ENCODE assay signal across 9 cellular contexts in the genomic region with DNA sequence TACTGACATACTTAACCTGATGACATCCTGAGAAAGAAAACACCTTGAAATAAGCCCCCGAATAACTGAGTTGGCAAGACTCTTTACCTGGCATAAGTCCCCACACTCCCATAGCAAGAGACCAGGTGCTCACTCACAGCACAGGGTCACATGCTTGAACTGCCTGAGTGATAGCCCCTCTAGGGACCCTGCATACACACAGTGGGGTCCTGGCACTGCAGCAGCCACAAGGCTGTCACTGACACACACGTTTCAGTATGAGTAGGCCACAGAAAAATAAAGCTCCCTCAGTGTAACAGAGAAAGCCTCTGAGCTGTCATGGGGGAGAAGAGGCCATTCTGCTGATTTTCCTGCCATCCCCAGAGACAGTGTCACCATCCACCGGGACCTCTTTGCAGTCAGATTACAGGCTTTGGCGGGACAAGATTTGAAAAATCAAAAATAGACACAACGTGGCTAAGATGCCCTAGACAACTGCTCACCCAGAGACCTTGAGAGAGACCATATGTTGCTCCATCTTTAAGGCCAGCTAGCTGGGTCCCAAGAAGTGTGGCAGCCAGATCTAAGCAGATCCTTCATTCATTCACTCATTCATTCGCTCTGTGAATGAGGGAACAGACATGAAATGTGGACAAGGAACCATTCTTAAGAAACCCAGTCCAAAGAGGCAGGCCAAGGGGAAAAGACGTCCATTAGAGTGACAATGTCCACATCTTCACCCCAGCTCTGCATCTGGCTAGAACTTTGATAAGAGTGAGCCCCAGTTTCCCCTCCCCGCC. TPM values are rescaled to one million over a fixed set of nuclear protein-coding genes. Genes with fewer than 3 reads are reported as not detected.
DNase-seq lines count a peak whose midpoint lies in the region; ATAC-seq and TF ChIP-seq lines count a peak whose summit lies in the region.
"Had no signal": no experiment of that assay in that cellular context is flagged by ENCODE, and none has a peak within 500 bp of the region (broad histone marks: within the 10 kb centered on the region; RNA-seq: fewer than 3 reads in every experiment).

No MANE protein-coding gene starts in this region.

- H3K27ac ChIP-seq in A673 (ENCODE audit: low read depth, low read length, poor library complexity, severe bottlenecking) (peak overlapping the region; percentile 82), SU-DHL-6 (ENCODE audit: low read depth, low read length) (peak overlapping the region; percentile 14), spleen (no peak overlapping the region)

- peaks cover 5% of the 10 kb centered on the region; the same call in 1 of the 2 replicates for H3K79me2 ChIP-seq in SU-DHL-6 (ENCODE audit: insufficient read depth, low read length)

- peak overlapping the region; percentile 48 for H3K4me2 ChIP-seq in SU-DHL-6 (ENCODE audit: low read depth, low read length, poor library complexity, severe bottlenecking)

- H2AFZ ChIP-seq in SU-DHL-6 (ENCODE audit: low read depth, low read length, severe bottlenecking): no peak overlapping the region

- no peak for TF ChIP-seq POLR2A in spleen (IDR thresholded peaks at IDR 0.05)

- intact Hi-C loops in A673 (cut with micrococcal nuclease; ENCODE audit: unreplicated experiment): no loop called here
- intact Hi-C loops in spleen (cut with DNase I; ENCODE audit: low total_unique reads): no loop called here

- DNase-seq in A673 (ENCODE audit: low spot score) (no peak), fibroblast of villous mesenchyme (ENCODE audit: low read depth) (no peak), NCI-H187 treated with DMSO at 0.1 percent for 48 hours (lab: John Stamatoyannopoulos, UW) (no peak), putamen (ENCODE audit: low spot score) (no peak), spleen (no peak)
- DNase-seq in effector CD8-positive, alpha-beta T cell (lab: John Stamatoyannopoulos, UW): no peak
- DNase-seq: central memory CD4-positive, alpha-beta T cell had no signal

- TF ChIP-seq CTCF in A673 (conservative IDR thresholded peaks at IDR 0.05; ENCODE audit: low read depth, low read length): no peak
- TF ChIP-seq CTCF in SU-DHL-6 (IDR thresholded peaks at IDR 0.05; ENCODE audit: insufficient read depth, low read length, poor library complexity, severe bottlenecking): no peak
- TF ChIP-seq CTCF in fibroblast of villous mesenchyme (IDR thresholded peaks at IDR 0.05; ENCODE audit: insufficient read depth, low read depth, low read length): no peak
- no peak for TF ChIP-seq CTCF in spleen (IDR thresholded peaks at IDR 0.05 in 8 of 11, conservative IDR thresholded peaks at IDR 0.05 in 3 of 11)

- peak; percentile 25 for ATAC-seq in GM21390 (IDR thresholded peaks at IDR 0.05; ENCODE audit: unreplicated experiment)

- POLR2A ChIA-PET in A673 (lab: Charles Lee; ENCODE audit: low non-redundant PET): no interaction called here

- peak overlapping the region; percentile 70 for H3K4me3 ChIP-seq in A673 (ENCODE audit: low read depth, low read length, poor library complexity, severe bottlenecking)
- peak overlapping the region; percentile 83 for H3K4me3 ChIP-seq in SU-DHL-6 (ENCODE audit: insufficient read depth, low read length, poor library complexity, severe bottlenecking)
- H3K4me3 ChIP-seq in fibroblast of villous mesenchyme (ENCODE audit: low read depth, low read length): peak overlapping the region; percentile 69
- H3K4me3 ChIP-seq in spleen: peak overlapping the region in 2 of 8 donors; percentile 88 to 97

- H3K36me3 ChIP-seq in A673 (ENCODE audit: insufficient read depth, low read length, poor library complexity, severe bottlenecking) (peaks cover 19% of the 10 kb centered on the region), SU-DHL-6 (ENCODE audit: low read length) (no peaks in the 10 kb centered on the region), spleen (no peaks in the 10 kb centered on the region)

- peaks cover 6% of the 10 kb centered on the region; the same call in 1 of the 2 replicates for H3F3A ChIP-seq in SU-DHL-6 (ENCODE audit: insufficient read depth)

- no peaks in the 10 kb centered on the region for H3K9me2 ChIP-seq in SU-DHL-6 (replicated peaks; ENCODE audit: insufficient read depth, low read length)

- H4K20me1 ChIP-seq in SU-DHL-6 (ENCODE audit: low read depth, low read length): no peaks in the 10 kb centered on the region

- 63 to 79% (median 75%) methylated on average over 8 of the region's 8 CpGs for WGBS in spleen, 5 donors

- H3K9me3 ChIP-seq in A673 (ENCODE audit: low read depth, low read length, poor library complexity, severe bottlenecking) (no peaks in the 10 kb centered on the region), SU-DHL-6 (ENCODE audit: insufficient read depth, low read length) (no peaks in the 10 kb centered on the region), spleen (no peaks in the 10 kb centered on the region)

- TSS peak; percentile 28 for BruUV-seq in A673 (replicated peaks; lab: Mats Ljungman, UMichigan)

- no peaks in the 10 kb centered on the region for H3K27me3 ChIP-seq in A673 (replicated peaks; ENCODE audit: insufficient read depth, low read depth, low read length, poor library complexity)
- H3K27me3 ChIP-seq in SU-DHL-6 (ENCODE audit: low read length): no peaks in the 10 kb centered on the region
- H3K27me3 ChIP-seq in spleen (replicated peaks in 1 of 7): peaks cover 0 to 6% (median 0%) of the 10 kb centered on the region in 7 donors

- CTCF ChIA-PET in A673 (lab: Charles Lee): no interaction called here

- peaks cover 21% of the 10 kb centered on the region for H3K4me1 ChIP-seq in A673 (ENCODE audit: insufficient read depth, low read length, poor library complexity, severe bottlenecking)
- H3K4me1 ChIP-seq in spleen: peaks cover 7 to 43% (median 28%) of the 10 kb centered on the region in 6 donors

- peak overlapping the region; percentile 91 for H3K9ac ChIP-seq in SU-DHL-6 (ENCODE audit: low read length)

RNA-seq across cellular contexts. Expression of gene SCARB1, which starts 1.6 kb away (rescaled TPM):
- total RNA-seq in A673 (2021) (61.5 and 74.6 TPM in 2 replicates), fibroblast of villous mesenchyme (22.5 and 28.5 TPM in 2 replicates), spleen (10 to 100 TPM; 22.0 to 59.3 (median 32.6) TPM)
- 10 to 100 TPM; 11.9 to 19.5 (median 19.2) TPM for polyA plus RNA-seq in spleen

RNA-seq across cellular contexts. Expression of gene UBC, which starts 52.4 kb away (rescaled TPM):
- 965 and 1,053 TPM in 2 replicates for total RNA-seq in A673 (2021)
- 1,520 and 1,741 TPM in 2 replicates for total RNA-seq in fibroblast of villous mesenchyme
- 1,000 to 10,000 TPM in 1 of 7 donors, 100 to 1,000 TPM in 6; 770 to 1,107 (median 909) TPM for total RNA-seq in spleen
- 100 to 1,000 TPM; 623 to 743 (median 691) TPM for polyA plus RNA-seq in spleen

Comparison
In these comparisons a context has a peak if more than half of its experiments do, and no peak if none do; other contexts are left out.
1. H3K27ac ChIP-seq: peak in A673 (single experiment) and SU-DHL-6 (single experiment); none in spleen (0 of 8).